10 cellular contexts compared by ENCODE assay signal in the genomic region with DNA sequence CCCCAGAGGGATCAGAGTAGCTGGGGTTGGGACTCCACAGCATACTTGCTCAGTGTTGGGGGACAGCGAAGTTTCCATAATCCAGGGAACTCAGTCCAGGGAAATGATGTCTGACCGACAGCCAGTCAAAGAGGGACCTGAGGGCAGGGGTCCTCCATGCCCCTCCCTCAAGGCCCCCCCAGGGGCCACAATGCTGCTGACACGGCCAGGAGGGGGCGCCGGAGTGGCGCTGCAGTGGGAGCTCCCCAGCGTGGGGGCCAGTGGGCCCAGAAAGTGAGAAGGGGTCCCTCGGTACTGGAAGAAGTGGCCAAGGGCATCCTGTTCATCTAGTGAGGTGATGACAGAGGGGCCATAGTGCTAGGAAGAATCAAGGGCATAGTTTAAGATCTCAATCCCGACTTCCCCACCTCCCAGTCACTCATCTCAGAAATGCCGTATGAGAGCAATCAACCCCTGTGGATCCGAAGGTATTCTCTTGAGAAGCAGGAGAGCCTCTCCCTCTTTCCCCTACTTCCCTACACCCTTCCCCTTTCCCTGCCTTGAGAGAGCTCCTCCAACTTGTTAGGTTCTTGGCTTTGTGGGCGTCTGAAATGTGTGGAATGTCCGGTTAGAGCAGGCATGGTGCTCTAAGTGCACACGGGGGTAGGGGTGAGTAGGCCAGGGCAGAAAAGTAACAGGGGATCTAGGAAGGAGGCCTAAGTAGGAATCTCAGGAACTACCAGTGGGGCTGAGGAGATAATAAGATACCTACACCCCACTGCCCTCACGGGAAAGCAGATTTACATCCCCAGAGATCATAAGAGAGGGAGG. TPM values are rescaled to one million over a fixed set of nuclear protein-coding genes. Genes with fewer than 3 reads are reported as not detected.
DNase-seq lines count a peak whose midpoint lies in the region; ATAC-seq and TF ChIP-seq lines count a peak whose summit lies in the region.
"Had no signal": no experiment of that assay in that cellular context is flagged by ENCODE, and none has a peak within 500 bp of the region (broad histone marks: within the 10 kb centered on the region; RNA-seq: fewer than 3 reads in every experiment).

No MANE protein-coding gene starts in this region.

- no peaks in the 10 kb centered on the region for H3K9me3 Mint-ChIP-seq in chondrocyte (ENCODE audit: low read depth)
- H3K9me3 Mint-ChIP-seq: activated CD4-positive, alpha-beta memory T cell treated with anti-CD3 and anti-CD28 coated beads, Interleukin-2, amount 10 ng/mL, durations not matched to agents 7 days and 5 days had no signal

- DNase-seq in EH (ENCODE audit: low read depth) = peak; percentile 87
- DNase-seq in M059J (ENCODE audit: low read depth) = peak; percentile 91
- no peak for DNase-seq in chondrocyte (ENCODE audit: low spot score)
- peak; percentile 74 for DNase-seq in non-pigmented ciliary epithelial cell (ENCODE audit: low read depth)
- no peak for DNase-seq in retina
- no peak for DNase-seq in HuH-7.5 (ENCODE audit: low spot score)
- DNase-seq in activated gamma-delta T cell treated with Interleukin-2 at 50 U/mL for 16 hours = no peak
- DNase-seq: activated CD4-positive, alpha-beta memory T cell treated with anti-CD3 and anti-CD28 coated beads, Interleukin-2, amount 10 ng/mL, durations not matched to agents 7 days and 5 days; KG1 had no signal

- peaks cover 21% of the 10 kb centered on the region for H3K36me3 Mint-ChIP-seq in chondrocyte (ENCODE audit: low read depth)

- TF ChIP-seq CTCF in chondrocyte (IDR thresholded peaks at IDR 0.05) = peak; percentile 75

- peak overlapping the region; percentile 0 for H3K4me3 Mint-ChIP-seq in chondrocyte (ENCODE audit: unreplicated experiment)
- H3K4me3 Mint-ChIP-seq: activated CD4-positive, alpha-beta memory T cell treated with anti-CD3 and anti-CD28 coated beads, Interleukin-2, amount 10 ng/mL, durations not matched to agents 7 days and 5 days had no signal

- no peaks in the 10 kb centered on the region for H3K27me3 Mint-ChIP-seq in chondrocyte (ENCODE audit: low read depth)
- H3K27me3 Mint-ChIP-seq: activated CD4-positive, alpha-beta memory T cell treated with anti-CD3 and anti-CD28 coated beads, Interleukin-2, amount 10 ng/mL, durations not matched to agents 7 days and 5 days had no signal

- H3K27ac Mint-ChIP-seq in chondrocyte (ENCODE audit: unreplicated experiment) = peak overlapping the region; percentile 83
- H3K27ac Mint-ChIP-seq: activated CD4-positive, alpha-beta memory T cell treated with anti-CD3 and anti-CD28 coated beads, Interleukin-2, amount 10 ng/mL, durations not matched to agents 7 days and 5 days had no signal

- peaks cover 31% of the 10 kb centered on the region for H3K4me1 Mint-ChIP-seq in chondrocyte (ENCODE audit: low read depth)

- ATAC-seq in HG03432 (IDR thresholded peaks at IDR 0.05; ENCODE audit: unreplicated experiment) = no peak

RNA-seq across cellular contexts. Expression of gene NUDT17, which starts 4.1 kb away (rescaled TPM):
- total RNA-seq in M059J (2014; rRNA removed; shearing (Covaris generic)) = 3.1 and 3.2 TPM in 2 replicates
- 3.8 to 7.3 TPM (median 6.5 TPM) in 3 replicates for total RNA-seq in chondrocyte

RNA-seq across cellular contexts. Expression of gene PIAS3, which starts 9.3 kb away (rescaled TPM):
- 31.5 and 36.6 TPM in 2 replicates for total RNA-seq in M059J (2014; rRNA removed; shearing (Covaris generic))
- total RNA-seq in chondrocyte = 57.1 to 58.5 TPM (median 57.1 TPM) in 3 replicates

RNA-seq across cellular contexts. Expression of gene POLR3C, which starts 25.6 kb away (rescaled TPM):
- 48.2 and 51.1 TPM in 2 replicates for total RNA-seq in M059J (2014; rRNA removed; shearing (Covaris generic))
- total RNA-seq in chondrocyte = 28.3 to 31.3 TPM (median 30.7 TPM) in 3 replicates

RNA-seq across cellular contexts. Expression of gene RNF115, which starts 25.7 kb away (rescaled TPM):
- total RNA-seq in M059J (2014; rRNA removed; shearing (Covaris generic)) = 15.1 and 17.9 TPM in 2 replicates
- 12.7 to 16.4 TPM (median 13.0 TPM) in 3 replicates for total RNA-seq in chondrocyte

RNA-seq across cellular contexts. Expression of gene ANKRD35, which starts 36.1 kb away (rescaled TPM):
- total RNA-seq in M059J (2014; rRNA removed; shearing (Covaris generic)) = 0.12 and 0.25 TPM in 2 replicates
- not detected in 3 replicates for total RNA-seq in chondrocyte

Comparison
In these comparisons a context has a peak if more than half of its experiments do, and no peak if none do; other contexts are left out.
1. DNase-seq: peak in EH (single experiment), M059J (single experiment) and non-pigmented ciliary epithelial cell (single experiment); none in chondrocyte (single experiment), retina (single experiment), HuH-7.5 (single experiment) and activated gamma-delta T cell treated with Interleukin-2 at 50 U/mL for 16 hours (single experiment).